Comparison of ENCODE assay signal across 8 cellular contexts in the genomic region with DNA sequence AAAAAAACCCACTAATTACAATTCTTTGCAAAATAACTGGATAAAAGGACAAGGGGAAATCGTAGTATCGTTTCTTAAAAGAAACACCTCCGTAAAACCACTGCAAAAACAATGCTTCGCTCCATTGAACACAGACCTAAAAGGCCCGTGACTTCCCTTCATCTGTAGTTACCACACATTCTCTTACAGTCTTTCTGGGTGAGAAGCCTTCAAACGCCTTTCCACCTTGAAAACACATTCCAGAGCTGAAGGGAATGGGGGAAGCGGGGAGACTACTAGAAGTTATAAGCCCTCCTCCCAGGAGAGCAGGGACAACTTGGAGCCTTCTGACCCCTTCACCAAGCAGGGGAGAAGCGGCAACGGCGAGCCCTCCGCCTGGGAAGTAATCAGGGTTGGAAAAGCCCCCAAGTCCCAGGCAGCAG. TPM values are rescaled to one million over a fixed set of nuclear protein-coding genes. Genes with fewer than 3 reads are reported as not detected.
DNase-seq lines count a peak whose midpoint lies in the region; ATAC-seq, FAIRE-seq and TF ChIP-seq lines count a peak whose summit lies in the region.

No MANE protein-coding gene starts in this region.

- no peaks in the 10 kb centered on the region for H3K9me3 Mint-ChIP-seq in stimulated activated effector memory CD8-positive, alpha-beta T cell treated with anti-CD3 and anti-CD28 coated beads, Interleukin-12 subunit alpha, Interleukin-12 subunit beta, amount 100 ng/mL, for 72 hours

- peaks cover 26% of the 10 kb centered on the region for H3K4me1 Mint-ChIP-seq in stimulated activated effector memory CD8-positive, alpha-beta T cell treated with anti-CD3 and anti-CD28 coated beads, Interleukin-12 subunit alpha, Interleukin-12 subunit beta, amount 100 ng/mL, for 72 hours

- H3K4me3 ChIP-seq in breast epithelium (peak overlapping the region; percentile 82 to 99 (median 90)), kidney (ENCODE audit: low read length in 2 of 2) (peak overlapping the region; percentile 71 to 96)

- TF ChIP-seq CTCF in GM13977 (IDR thresholded peaks at IDR 0.05; ENCODE audit: extremely low read depth, insufficient read depth, missing control alignments) (no peak), breast epithelium (IDR thresholded peaks at IDR 0.05) (no peak), kidney (IDR thresholded peaks at IDR 0.05; ENCODE audit: borderline replicate concordance, extremely low read depth, insufficient read depth) (no peak)

- peak; percentile 24 for ATAC-seq in HG02840 (IDR thresholded peaks at IDR 0.05; ENCODE audit: low FRiP score, unreplicated experiment)
- peak; percentile 30 for ATAC-seq in stimulated activated effector memory CD8-positive, alpha-beta T cell treated with anti-CD3 and anti-CD28 coated beads, Interleukin-12 subunit alpha, Interleukin-12 subunit beta, amount 100 ng/mL, for 72 hours

- DNase-seq in AG08396 (ENCODE audit: low spot score) = peak; percentile 35
- DNase-seq in GM13977 (ENCODE audit: low spot score) = peak; percentile 60
- peak; percentile 38 for DNase-seq in NOMO-1 treated with DMSO at 0.1 percent for 48 hours (lab: John Stamatoyannopoulos, UW; ENCODE audit: unreplicated experiment)
- no peak for DNase-seq in breast epithelium (ENCODE audit: low spot score in 2 of 2)
- DNase-seq in kidney = no peak
- no peak for DNase-seq in stimulated activated effector memory CD8-positive, alpha-beta T cell treated with anti-CD3 and anti-CD28 coated beads, Interleukin-12 subunit alpha, Interleukin-12 subunit beta, amount 100 ng/mL, for 72 hours (ENCODE audit: low spot score in 2 of 2)
- DNase-seq in NK-92 (lab: John Stamatoyannopoulos, UW; ENCODE audit: unreplicated experiment) = no peak

- peak overlapping the region; percentile 94 to 95 for H3K9ac ChIP-seq in kidney (ENCODE audit: low read length in 2 of 2)

- peak overlapping the region; percentile 94 for H3K4me3 Mint-ChIP-seq in stimulated activated effector memory CD8-positive, alpha-beta T cell treated with anti-CD3 and anti-CD28 coated beads, Interleukin-12 subunit alpha, Interleukin-12 subunit beta, amount 100 ng/mL, for 72 hours

- in situ Hi-C loops in GM13977 (cut with MboI; ENCODE audit: low pct_unique_long_range_greater_than_20kb, low sequenced_read_pairs, unreplicated experiment) = no loop called here

- H3K27me3 ChIP-seq in breast epithelium = no peaks in the 10 kb centered on the region

- no peak for TF ChIP-seq POLR2A in breast epithelium (IDR thresholded peaks at IDR 0.05)

- H3K36me3 ChIP-seq in breast epithelium (no peaks in the 10 kb centered on the region), kidney (ENCODE audit: control insufficient read depth in 1 of 2, insufficient read depth in 2 of 2, low read length in 2 of 2) (no peaks in the 10 kb centered on the region)

- peak overlapping the region; percentile 95 for H3K27ac Mint-ChIP-seq in stimulated activated effector memory CD8-positive, alpha-beta T cell treated with anti-CD3 and anti-CD28 coated beads, Interleukin-12 subunit alpha, Interleukin-12 subunit beta, amount 100 ng/mL, for 72 hours

- H3K36me3 Mint-ChIP-seq in stimulated activated effector memory CD8-positive, alpha-beta T cell treated with anti-CD3 and anti-CD28 coated beads, Interleukin-12 subunit alpha, Interleukin-12 subunit beta, amount 100 ng/mL, for 72 hours = peaks cover 13% of the 10 kb centered on the region

- peak overlapping the region; percentile 90 to 91 for H3K27ac ChIP-seq in breast epithelium
- H3K27ac ChIP-seq in kidney (ENCODE audit: low read depth in 2 of 2, low read length in 2 of 2) = peak overlapping the region; percentile 29 to 83

- no peaks in the 10 kb centered on the region for H3K9me3 ChIP-seq in breast epithelium
- H3K9me3 ChIP-seq in kidney (ENCODE audit: control insufficient read depth in 1 of 2, low read length in 2 of 2) = no peaks in the 10 kb centered on the region

- peaks cover 0 to 4% of the 10 kb centered on the region in 2 donors for H3K4me1 ChIP-seq in breast epithelium
- H3K4me1 ChIP-seq in kidney (ENCODE audit: control insufficient read depth in 1 of 2, insufficient read depth in 1 of 2, low read depth in 1 of 2, low read length in 2 of 2) = peaks cover 0 to 5% of the 10 kb centered on the region in 2 donors

- intact Hi-C loops in breast epithelium (cut with DNase I; ENCODE audit: low total_unique reads) = no loop called here
- intact Hi-C loops in kidney (cut with DNase I) = no loop called here

- no peak for FAIRE-seq in kidney (lab: Jason Lieb, UNC)

RNA-seq across cellular contexts. Expression of a gene that starts 0.5 kb away (rescaled TPM):
- total RNA-seq in breast epithelium (10 to 100 TPM; 49.2 to 70.6 (median 62.3) TPM), kidney (67.0 TPM)
- polyA plus RNA-seq in kidney (ENCODE audit: insufficient read depth, low read depth, low replicate concordance) = 10.2 TPM

Comparison
In these comparisons a context has a peak if more than half of its experiments do, and no peak if none do; other contexts are left out.
1. DNase-seq: peak in AG08396 (single experiment), GM13977 (single experiment) and NOMO-1 treated with DMSO at 0.1 percent for 48 hours (single experiment); none in breast epithelium (0 of 2), kidney (single experiment), stimulated activated effector memory CD8-positive, alpha-beta T cell treated with anti-CD3 and anti-CD28 coated beads, Interleukin-12 subunit alpha, Interleukin-12 subunit beta, amount 100 ng/mL, for 72 hours (0 of 2) and NK-92 (single experiment).